1 cellular context compared by ENCODE assay signal in the genomic region with DNA sequence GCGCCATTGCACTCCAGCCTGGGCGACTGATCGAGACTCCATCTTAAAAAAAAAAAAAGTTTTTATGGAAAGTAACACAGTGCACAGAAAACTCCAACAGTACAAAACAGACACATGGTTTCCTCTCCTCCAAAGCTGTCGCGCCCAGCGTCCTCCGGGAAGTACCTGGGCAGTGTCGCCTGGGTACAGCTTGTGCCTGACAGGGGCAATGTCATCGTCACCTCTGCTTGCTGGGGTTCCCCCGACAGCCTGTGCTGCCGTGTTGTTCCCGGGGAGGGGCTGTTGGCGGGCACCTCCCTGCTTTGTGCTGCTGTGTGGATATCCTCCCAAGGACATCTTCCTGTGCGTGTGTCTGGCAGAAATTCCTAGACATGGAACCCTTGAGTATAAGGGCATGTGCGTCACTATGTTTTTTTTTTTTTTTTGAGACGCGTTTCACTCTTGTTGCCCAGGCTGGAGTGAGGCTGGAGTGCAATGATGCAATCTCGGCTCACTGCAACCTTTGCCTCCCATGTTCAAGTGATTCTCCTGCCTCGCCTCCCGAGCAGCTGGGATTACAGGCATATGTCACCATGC.
A peak's percentile ranks its signal among the peaks of the same experiment; 100 is the strongest.
TF ChIP-seq lines count a peak whose summit lies in the region.

No MANE protein-coding gene starts in this region.

TF ChIP-seq in K562, 482 proteins besides CTCF, POLR2A, EP300 and RAD21 (continues in another document):
- TF ChIP-seq GABPB2 (CRISPR knock-in tag; conservative IDR thresholded peaks at IDR 0.05) (0 out of 2 replicates have a peak, but pooled peaks have one; percentile 11), ESRRA (IDR thresholded peaks at IDR 0.05; ENCODE audit: borderline replicate concordance, low read depth) (no peak), ZC3H4 (CRISPR knock-in tag; IDR thresholded peaks at IDR 0.05; ENCODE audit: borderline replicate concordance) (no peak), TARDBP (IDR thresholded peaks at IDR 0.05) (no peak), EWSR1 (IDR thresholded peaks at IDR 0.05; ENCODE audit: borderline replicate concordance, low read depth, partially characterized antibody) (no peak), SMC3 (conservative IDR thresholded peaks at IDR 0.05; ENCODE audit: insufficient read depth, low read depth, low read length) (no peak), POLR2B (IDR thresholded peaks at IDR 0.05; ENCODE audit: low read depth, partially characterized antibody) (no peak), ERF (CRISPR knock-in tag; IDR thresholded peaks at IDR 0.05) (no peak), TOE1 (IDR thresholded peaks at IDR 0.05; ENCODE audit: borderline replicate concordance) (no peak), TOE1 (CRISPR knock-in tag; IDR thresholded peaks at IDR 0.05; ENCODE audit: borderline replicate concordance, low read depth) (no peak), TCFL5 (CRISPR knock-in tag; conservative IDR thresholded peaks at IDR 0.05) (no peak), TCF7 (IDR thresholded peaks at IDR 0.05; ENCODE audit: borderline replicate concordance) (no peak), CBX3 (IDR thresholded peaks at IDR 0.05; ENCODE audit: borderline replicate concordance in 1 of 2, low read length in 2 of 2) (no peak), CXXC5 (CRISPR knock-in tag; IDR thresholded peaks at IDR 0.05) (peak; percentile 32), TAF7 (tag; IDR thresholded peaks at IDR 0.05) (no peak), ZNF551 (CRISPR knock-in tag; IDR thresholded peaks at IDR 0.05) (no peak), FOXA1 (IDR thresholded peaks at IDR 0.05; ENCODE audit: borderline replicate concordance) (no peak), NR2C1 (IDR thresholded peaks at IDR 0.05) (no peak), NR2C1 (tag; IDR thresholded peaks at IDR 0.05) (peak; percentile 19; the same call in 1 of the 2 replicates), CEBPG (CRISPR knock-in tag; IDR thresholded peaks at IDR 0.05) (peak; percentile 89), CEBPG (tag; conservative IDR thresholded peaks at IDR 0.05 in 1 of 2, IDR thresholded peaks at IDR 0.05 in 1 of 2) (peak in 1 of 2 experiments; percentile 91; a peak in 3 of 4 replicates), ZNF77 (CRISPR knock-in tag; IDR thresholded peaks at IDR 0.05) (no peak), HDAC8 (tag; IDR thresholded peaks at IDR 0.05) (0 out of 2 replicates have a peak, but pooled peaks have one; percentile 40), ZNF175 (CRISPR knock-in tag; IDR thresholded peaks at IDR 0.05; ENCODE audit: low read depth) (peak; percentile 60), CREBBP (IDR thresholded peaks at IDR 0.05; ENCODE audit: low read depth, low read length) (no peak), HNRNPH1 (optimal IDR thresholded peaks at IDR 0.05; ENCODE audit: low read depth, low read length) (no peak), ZNF778 (CRISPR knock-in tag; IDR thresholded peaks at IDR 0.05) (no peak), ETV1 (tag; conservative IDR thresholded peaks at IDR 0.05; ENCODE audit: low read depth) (no peak), PHF8 (IDR thresholded peaks at IDR 0.05; ENCODE audit: borderline replicate concordance, low read length) (no peak), CBX5 (IDR thresholded peaks at IDR 0.05; ENCODE audit: borderline replicate concordance, low read depth) (no peak), COPS2 (conservative IDR thresholded peaks at IDR 0.05) (no peak), CEBPB (tag; IDR thresholded peaks at IDR 0.05) (peak; percentile 58; the same call in 1 of the 2 replicates), SMAD4 (CRISPR knock-in tag; conservative IDR thresholded peaks at IDR 0.05) (0 out of 2 replicates have a peak, but pooled peaks have one; percentile 51), ZNF384 (IDR thresholded peaks at IDR 0.05; ENCODE audit: low read depth, low read length) (peak; percentile 85), ADNP (tag; IDR thresholded peaks at IDR 0.05) (peak; percentile 59), IFI16 (CRISPR knock-in tag; IDR thresholded peaks at IDR 0.05) (no peak), ZNF717 (CRISPR knock-in tag; IDR thresholded peaks at IDR 0.05) (no peak), GATA2 (CRISPR knock-in tag; IDR thresholded peaks at IDR 0.05) (no peak), FOXM1 (IDR thresholded peaks at IDR 0.05; ENCODE audit: low read depth) (no peak), FOXM1 (CRISPR knock-in tag; IDR thresholded peaks at IDR 0.05; ENCODE audit: low read depth) (no peak), TRIM24 (IDR thresholded peaks at IDR 0.05) (peak in 1 of 2 experiments; percentile 58; a peak in 2 of 4 replicates), CHD2 (IDR thresholded peaks at IDR 0.05; ENCODE audit: low read depth, low read length) (no peak), DACH1 (IDR thresholded peaks at IDR 0.05; ENCODE audit: partially characterized antibody) (no peak), BRD9 (IDR thresholded peaks at IDR 0.05; ENCODE audit: low read depth, partially characterized antibody) (no peak), ZNF589 (CRISPR knock-in tag; IDR thresholded peaks at IDR 0.05; ENCODE audit: low read depth) (peak; percentile 72), MYBL2 (IDR thresholded peaks at IDR 0.05; ENCODE audit: low read depth) (no peak), MYBL2 (CRISPR knock-in tag; IDR thresholded peaks at IDR 0.05; ENCODE audit: borderline replicate concordance) (no peak), SP1 (CRISPR knock-in tag; IDR thresholded peaks at IDR 0.05) (no peak), RCOR1 (IDR thresholded peaks at IDR 0.05; ENCODE audit: borderline replicate concordance in 1 of 2, low read depth in 2 of 2, low read length in 2 of 2) (0 out of 4 replicates have a peak, but pooled peaks of 1 of the 2 experiments have one; percentile 17), TCF7L2 (IDR thresholded peaks at IDR 0.05; ENCODE audit: low read depth, low read length) (no peak)
- TF ChIP-seq, protein P1, sequence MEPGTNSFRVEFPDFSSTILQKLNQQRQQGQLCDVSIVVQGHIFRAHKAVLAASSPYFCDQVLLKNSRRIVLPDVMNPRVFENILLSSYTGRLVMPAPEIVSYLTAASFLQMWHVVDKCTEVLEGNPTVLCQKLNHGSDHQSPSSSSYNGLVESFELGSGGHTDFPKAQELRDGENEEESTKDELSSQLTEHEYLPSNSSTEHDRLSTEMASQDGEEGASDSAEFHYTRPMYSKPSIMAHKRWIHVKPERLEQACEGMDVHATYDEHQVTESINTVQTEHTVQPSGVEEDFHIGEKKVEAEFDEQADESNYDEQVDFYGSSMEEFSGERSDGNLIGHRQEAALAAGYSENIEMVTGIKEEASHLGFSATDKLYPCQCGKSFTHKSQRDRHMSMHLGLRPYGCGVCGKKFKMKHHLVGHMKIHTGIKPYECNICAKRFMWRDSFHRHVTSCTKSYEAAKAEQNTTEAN (CRISPR knock-in tag; IDR thresholded peaks at IDR 0.05) = no peak
- TF ChIP-seq, protein P2, sequence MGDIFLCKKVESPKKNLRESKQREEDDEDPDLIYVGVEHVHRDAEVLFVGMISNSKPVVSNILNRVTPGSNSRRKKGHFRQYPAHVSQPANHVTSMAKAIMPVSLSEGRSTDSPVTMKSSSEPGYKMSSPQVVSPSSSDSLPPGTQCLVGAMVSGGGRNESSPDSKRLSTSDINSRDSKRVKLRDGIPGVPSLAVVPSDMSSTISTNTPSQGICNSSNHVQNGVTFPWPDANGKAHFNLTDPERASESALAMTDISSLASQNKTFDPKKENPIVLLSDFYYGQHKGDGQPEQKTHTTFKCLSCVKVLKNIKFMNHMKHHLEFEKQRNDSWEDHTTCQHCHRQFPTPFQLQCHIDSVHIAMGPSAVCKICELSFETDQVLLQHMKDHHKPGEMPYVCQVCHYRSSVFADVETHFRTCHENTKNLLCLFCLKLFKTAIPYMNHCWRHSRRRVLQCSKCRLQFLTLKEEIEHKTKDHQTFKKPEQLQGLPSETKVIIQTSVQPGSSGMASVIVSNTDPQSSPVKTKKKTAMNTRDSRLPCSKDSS (IDR thresholded peaks at IDR 0.05; ENCODE audit: low read depth, partially characterized antibody) = no peak
- TF ChIP-seq, protein P3, sequence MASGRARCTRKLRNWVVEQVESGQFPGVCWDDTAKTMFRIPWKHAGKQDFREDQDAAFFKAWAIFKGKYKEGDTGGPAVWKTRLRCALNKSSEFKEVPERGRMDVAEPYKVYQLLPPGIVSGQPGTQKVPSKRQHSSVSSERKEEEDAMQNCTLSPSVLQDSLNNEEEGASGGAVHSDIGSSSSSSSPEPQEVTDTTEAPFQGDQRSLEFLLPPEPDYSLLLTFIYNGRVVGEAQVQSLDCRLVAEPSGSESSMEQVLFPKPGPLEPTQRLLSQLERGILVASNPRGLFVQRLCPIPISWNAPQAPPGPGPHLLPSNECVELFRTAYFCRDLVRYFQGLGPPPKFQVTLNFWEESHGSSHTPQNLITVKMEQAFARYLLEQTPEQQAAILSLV (tag; IDR thresholded peaks at IDR 0.05) = 0 out of 2 replicates have a peak, but pooled peaks have one; percentile 46
- TF ChIP-seq, protein P4, sequence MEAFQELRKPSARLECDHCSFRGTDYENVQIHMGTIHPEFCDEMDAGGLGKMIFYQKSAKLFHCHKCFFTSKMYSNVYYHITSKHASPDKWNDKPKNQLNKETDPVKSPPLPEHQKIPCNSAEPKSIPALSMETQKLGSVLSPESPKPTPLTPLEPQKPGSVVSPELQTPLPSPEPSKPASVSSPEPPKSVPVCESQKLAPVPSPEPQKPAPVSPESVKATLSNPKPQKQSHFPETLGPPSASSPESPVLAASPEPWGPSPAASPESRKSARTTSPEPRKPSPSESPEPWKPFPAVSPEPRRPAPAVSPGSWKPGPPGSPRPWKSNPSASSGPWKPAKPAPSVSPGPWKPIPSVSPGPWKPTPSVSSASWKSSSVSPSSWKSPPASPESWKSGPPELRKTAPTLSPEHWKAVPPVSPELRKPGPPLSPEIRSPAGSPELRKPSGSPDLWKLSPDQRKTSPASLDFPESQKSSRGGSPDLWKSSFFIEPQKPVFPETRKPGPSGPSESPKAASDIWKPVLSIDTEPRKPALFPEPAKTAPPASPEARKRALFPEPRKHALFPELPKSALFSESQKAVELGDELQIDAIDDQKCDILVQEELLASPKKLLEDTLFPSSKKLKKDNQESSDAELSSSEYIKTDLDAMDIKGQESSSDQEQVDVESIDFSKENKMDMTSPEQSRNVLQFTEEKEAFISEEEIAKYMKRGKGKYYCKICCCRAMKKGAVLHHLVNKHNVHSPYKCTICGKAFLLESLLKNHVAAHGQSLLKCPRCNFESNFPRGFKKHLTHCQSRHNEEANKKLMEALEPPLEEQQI (IDR thresholded peaks at IDR 0.05) = no peak
- TF ChIP-seq, protein P5, sequence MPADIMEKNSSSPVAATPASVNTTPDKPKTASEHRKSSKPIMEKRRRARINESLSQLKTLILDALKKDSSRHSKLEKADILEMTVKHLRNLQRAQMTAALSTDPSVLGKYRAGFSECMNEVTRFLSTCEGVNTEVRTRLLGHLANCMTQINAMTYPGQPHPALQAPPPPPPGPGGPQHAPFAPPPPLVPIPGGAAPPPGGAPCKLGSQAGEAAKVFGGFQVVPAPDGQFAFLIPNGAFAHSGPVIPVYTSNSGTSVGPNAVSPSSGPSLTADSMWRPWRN (IDR thresholded peaks at IDR 0.05; ENCODE audit: low read depth) = no peak
- TF ChIP-seq, protein P6, sequence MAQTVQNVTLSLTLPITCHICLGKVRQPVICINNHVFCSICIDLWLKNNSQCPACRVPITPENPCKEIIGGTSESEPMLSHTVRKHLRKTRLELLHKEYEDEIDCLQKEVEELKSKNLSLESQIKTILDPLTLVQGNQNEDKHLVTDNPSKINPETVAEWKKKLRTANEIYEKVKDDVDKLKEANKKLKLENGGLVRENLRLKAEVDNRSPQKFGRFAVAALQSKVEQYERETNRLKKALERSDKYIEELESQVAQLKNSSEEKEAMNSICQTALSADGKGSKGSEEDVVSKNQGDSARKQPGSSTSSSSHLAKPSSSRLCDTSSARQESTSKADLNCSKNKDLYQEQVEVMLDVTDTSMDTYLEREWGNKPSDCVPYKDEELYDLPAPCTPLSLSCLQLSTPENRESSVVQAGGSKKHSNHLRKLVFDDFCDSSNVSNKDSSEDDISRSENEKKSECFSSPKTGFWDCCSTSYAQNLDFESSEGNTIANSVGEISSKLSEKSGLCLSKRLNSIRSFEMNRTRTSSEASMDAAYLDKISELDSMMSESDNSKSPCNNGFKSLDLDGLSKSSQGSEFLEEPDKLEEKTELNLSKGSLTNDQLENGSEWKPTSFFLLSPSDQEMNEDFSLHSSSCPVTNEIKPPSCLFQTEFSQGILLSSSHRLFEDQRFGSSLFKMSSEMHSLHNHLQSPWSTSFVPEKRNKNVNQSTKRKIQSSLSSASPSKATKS (CRISPR knock-in tag; IDR thresholded peaks at IDR 0.05) = no peak
- TF ChIP-seq, protein P7, sequence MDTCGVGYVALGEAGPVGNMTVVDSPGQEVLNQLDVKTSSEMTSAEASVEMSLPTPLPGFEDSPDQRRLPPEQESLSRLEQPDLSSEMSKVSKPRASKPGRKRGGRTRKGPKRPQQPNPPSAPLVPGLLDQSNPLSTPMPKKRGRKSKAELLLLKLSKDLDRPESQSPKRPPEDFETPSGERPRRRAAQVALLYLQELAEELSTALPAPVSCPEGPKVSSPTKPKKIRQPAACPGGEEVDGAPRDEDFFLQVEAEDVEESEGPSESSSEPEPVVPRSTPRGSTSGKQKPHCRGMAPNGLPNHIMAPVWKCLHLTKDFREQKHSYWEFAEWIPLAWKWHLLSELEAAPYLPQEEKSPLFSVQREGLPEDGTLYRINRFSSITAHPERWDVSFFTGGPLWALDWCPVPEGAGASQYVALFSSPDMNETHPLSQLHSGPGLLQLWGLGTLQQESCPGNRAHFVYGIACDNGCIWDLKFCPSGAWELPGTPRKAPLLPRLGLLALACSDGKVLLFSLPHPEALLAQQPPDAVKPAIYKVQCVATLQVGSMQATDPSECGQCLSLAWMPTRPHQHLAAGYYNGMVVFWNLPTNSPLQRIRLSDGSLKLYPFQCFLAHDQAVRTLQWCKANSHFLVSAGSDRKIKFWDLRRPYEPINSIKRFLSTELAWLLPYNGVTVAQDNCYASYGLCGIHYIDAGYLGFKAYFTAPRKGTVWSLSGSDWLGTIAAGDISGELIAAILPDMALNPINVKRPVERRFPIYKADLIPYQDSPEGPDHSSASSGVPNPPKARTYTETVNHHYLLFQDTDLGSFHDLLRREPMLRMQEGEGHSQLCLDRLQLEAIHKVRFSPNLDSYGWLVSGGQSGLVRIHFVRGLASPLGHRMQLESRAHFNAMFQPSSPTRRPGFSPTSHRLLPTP (IDR thresholded peaks at IDR 0.05; ENCODE audit: borderline replicate concordance, extremely low read depth, insufficient read length) = no peak
- TF ChIP-seq, protein P8, sequence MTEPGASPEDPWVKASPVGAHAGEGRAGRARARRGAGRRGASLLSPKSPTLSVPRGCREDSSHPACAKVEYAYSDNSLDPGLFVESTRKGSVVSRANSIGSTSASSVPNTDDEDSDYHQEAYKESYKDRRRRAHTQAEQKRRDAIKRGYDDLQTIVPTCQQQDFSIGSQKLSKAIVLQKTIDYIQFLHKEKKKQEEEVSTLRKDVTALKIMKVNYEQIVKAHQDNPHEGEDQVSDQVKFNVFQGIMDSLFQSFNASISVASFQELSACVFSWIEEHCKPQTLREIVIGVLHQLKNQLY (CRISPR knock-in tag; conservative IDR thresholded peaks at IDR 0.05) = no peak
- TF ChIP-seq, protein P9, sequence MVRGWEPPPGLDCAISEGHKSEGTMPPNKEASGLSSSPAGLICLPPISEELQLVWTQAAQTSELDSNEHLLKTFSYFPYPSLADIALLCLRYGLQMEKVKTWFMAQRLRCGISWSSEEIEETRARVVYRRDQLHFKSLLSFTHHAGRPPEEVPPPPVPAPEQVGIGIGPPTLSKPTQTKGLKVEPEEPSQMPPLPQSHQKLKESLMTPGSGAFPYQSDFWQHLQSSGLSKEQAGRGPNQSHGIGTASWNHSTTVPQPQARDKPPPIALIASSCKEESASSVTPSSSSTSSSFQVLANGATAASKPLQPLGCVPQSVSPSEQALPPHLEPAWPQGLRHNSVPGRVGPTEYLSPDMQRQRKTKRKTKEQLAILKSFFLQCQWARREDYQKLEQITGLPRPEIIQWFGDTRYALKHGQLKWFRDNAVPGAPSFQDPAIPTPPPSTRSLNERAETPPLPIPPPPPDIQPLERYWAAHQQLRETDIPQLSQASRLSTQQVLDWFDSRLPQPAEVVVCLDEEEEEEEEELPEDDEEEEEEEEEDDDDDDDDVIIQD (CRISPR knock-in tag; IDR thresholded peaks at IDR 0.05) = no peak
